In the genomic region with DNA sequence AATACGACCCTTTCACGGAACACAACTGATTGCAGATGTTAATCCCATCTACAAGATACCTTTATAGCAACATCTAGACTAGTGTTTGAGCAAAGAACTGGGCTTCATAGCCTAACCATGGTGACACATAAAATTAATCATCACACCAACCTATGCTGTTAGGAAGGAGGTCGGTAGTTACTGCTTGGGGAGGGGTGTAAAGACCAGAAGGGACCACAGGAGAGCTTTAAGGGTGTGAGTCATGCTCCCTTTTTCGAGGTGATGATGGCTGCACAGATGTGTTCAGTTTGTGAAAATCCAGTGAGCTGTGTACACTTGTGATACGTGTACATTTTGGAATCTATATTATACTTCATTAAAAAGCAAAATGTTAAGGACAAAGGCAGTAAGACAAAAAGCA, we compare ENCODE assay signal across 16 cellular contexts. TPM values are rescaled to one million over a fixed set of nuclear protein-coding genes. Genes with fewer than 3 reads are reported as not detected.
A peak's percentile ranks its signal among the peaks of the same experiment; 100 is the strongest.
DNase-seq lines count a peak whose midpoint lies in the region; ATAC-seq and TF ChIP-seq lines count a peak whose summit lies in the region.
"Had no signal": no experiment of that assay in that cellular context is flagged by ENCODE, and none has a peak within 500 bp of the region (broad histone marks: within the 10 kb centered on the region; RNA-seq: fewer than 3 reads in every experiment).

No MANE protein-coding gene starts in this region.

- intact Hi-C loops in upper lobe of right lung (cut with DNase I) = no loop called here

- in situ Hi-C loops in ACHN (cut with HindIII; ENCODE audit: low pct_ligation_motif_present, low pct_unique_long_range_greater_than_20kb, low sequenced_read_pairs) (no loop called here), GM23248 (cut with MboI) (loop anchor here (25.0 kb wide), 1 partner anchor 556 kb away; a partner anchor contains a TSS)

- 0 out of 2 replicates have a peak, but pooled peaks cover 3% of the 10 kb centered on the region for H3K79me2 ChIP-seq in GM23248 (ENCODE audit: insufficient read depth)

- H3K9me3 ChIP-seq in GM23248 (ENCODE audit: low read depth) (no peaks in the 10 kb centered on the region), upper lobe of right lung (no peaks in the 10 kb centered on the region)
- H3K9me3 ChIP-seq: BLaER1, SJCRH30 had no signal

- H4K20me1 ChIP-seq in GM23248 (ENCODE audit: insufficient read depth) = no peaks in the 10 kb centered on the region
- H4K20me1 ChIP-seq: BLaER1 had no signal

- H3K4me2 ChIP-seq in GM23248 (ENCODE audit: unreplicated experiment) = no peak overlapping the region
- H3K4me2 ChIP-seq: BLaER1 had no signal

- TF ChIP-seq CTCF in upper lobe of right lung (IDR thresholded peaks at IDR 0.05) = no peak

- DNase-seq in ACHN (peak; percentile 22), GM23248 (peak; percentile 28), RKO (ENCODE audit: low spot score) (peak; percentile 15), glomerular visceral epithelial cell (ENCODE audit: extremely low spot score) (peak; percentile 52), upper lobe of right lung (no peak)
- DNase-seq in activated CD4-positive, alpha-beta T cell treated with anti-CD3 and anti-CD28 coated beads, Interleukin-2, amount 50 U/mL, for 4 hours = no peak
- DNase-seq: Calu3; CD4-positive, alpha-beta memory T cell; DMS53; NCI-H1105; NCI-H1694; NCI-H774; SJCRH30 had no signal

- H3K36me3 ChIP-seq in GM23248 (ENCODE audit: low read depth) (no peaks in the 10 kb centered on the region), upper lobe of right lung (no peaks in the 10 kb centered on the region)
- H3K36me3 ChIP-seq: BLaER1, SJCRH30 had no signal

- H3F3A ChIP-seq in GM23248 (ENCODE audit: insufficient read depth) = peaks cover 9% of the 10 kb centered on the region

- no peaks in the 10 kb centered on the region for H3K9me2 ChIP-seq in GM23248 (ENCODE audit: insufficient read depth)

- ATAC-seq in upper lobe of right lung = no peak
- no peak for ATAC-seq in HG03432 (IDR thresholded peaks at IDR 0.05; ENCODE audit: unreplicated experiment)

- no peak overlapping the region for H2AFZ ChIP-seq in GM23248

- WGBS in GM23248 (ENCODE audit: low coverage in 1 of 2, low lambda C conversion rate in 2 of 2, missing lambda C conversion rate in 2 of 2), 2 experiments = 44 to 45% methylated on average over 5 of the region's 5 CpGs

- peaks cover 27% of the 10 kb centered on the region for H3K4me1 ChIP-seq in GM23248 (ENCODE audit: insufficient read depth)
- peaks cover 12% of the 10 kb centered on the region for H3K4me1 ChIP-seq in upper lobe of right lung

- H3K4me3 ChIP-seq in GM23248 (no peak overlapping the region), upper lobe of right lung (no peak overlapping the region)
- H3K4me3 ChIP-seq: BLaER1, SJCRH30 had no signal

- no peak overlapping the region for H3K9ac ChIP-seq in GM23248
- H3K9ac ChIP-seq: BLaER1 had no signal

- H3K27me3 ChIP-seq in GM23248 (replicated peaks; ENCODE audit: insufficient read depth) (no peaks in the 10 kb centered on the region), upper lobe of right lung (no peaks in the 10 kb centered on the region)
- H3K27me3 ChIP-seq: BLaER1, SJCRH30 had no signal

- H3K27ac ChIP-seq in GM23248 (no peak overlapping the region), upper lobe of right lung (no peak overlapping the region)
- H3K27ac ChIP-seq: BLaER1, HL-60, SJCRH30 had no signal

RNA-seq across cellular contexts. Expression of a gene that starts 4.6 kb away (rescaled TPM):
- total RNA-seq in GM23248 (2014; rRNA removed; shearing (Covaris generic)) = 30.2 and 36.5 TPM in 2 replicates
- 49.5 and 49.7 TPM in 2 replicates for polyA plus RNA-seq in GM23248 (2016; fragmentation: Nextera tagmentation; extraction: Ambion mirVana)
- 41.5 TPM for total RNA-seq in upper lobe of right lung

RNA-seq across cellular contexts. Expression of a gene that starts 48.0 kb away (rescaled TPM):
- 19.0 and 21.5 TPM in 2 replicates for total RNA-seq in GM23248 (2014; rRNA removed; shearing (Covaris generic))
- polyA plus RNA-seq in GM23248 (2016; fragmentation: Nextera tagmentation; extraction: Ambion mirVana) = 7.4 and 7.6 TPM in 2 replicates
- total RNA-seq in upper lobe of right lung = 24.6 TPM

RNA-seq across cellular contexts. Expression of a gene that starts 59.2 kb away (rescaled TPM):
- total RNA-seq in GM23248 (2014; rRNA removed; shearing (Covaris generic)) = 18.4 and 36.9 TPM in 2 replicates
- polyA plus RNA-seq in GM23248 (2016; fragmentation: Nextera tagmentation; extraction: Ambion mirVana) = 30.5 and 30.6 TPM in 2 replicates
- total RNA-seq in upper lobe of right lung = 53.9 TPM

Comparison
In these comparisons a context has a peak if more than half of its experiments do, and no peak if none do; other contexts are left out.
1. DNase-seq: peak in ACHN (single experiment), GM23248 (single experiment), RKO (single experiment) and glomerular visceral epithelial cell (single experiment); none in upper lobe of right lung (single experiment) and activated CD4-positive, alpha-beta T cell treated with anti-CD3 and anti-CD28 coated beads, Interleukin-2, amount 50 U/mL, for 4 hours (0 of 2).